ENCODE assay signal across 8 cellular contexts in genomic region chr5:13250450-13251291, GRCh38.
DNase-seq lines count a peak whose midpoint lies in the region; ATAC-seq, FAIRE-seq and TF ChIP-seq lines count a peak whose summit lies in the region.

No MANE protein-coding gene starts in this region.

- H3K27me3 ChIP-seq in heart left ventricle (no peaks in the 10 kb centered on the region), KMS-11 (ENCODE audit: insufficient read depth, low read depth) (no peaks in the 10 kb centered on the region), bronchial epithelial cell (ENCODE audit: control insufficient read depth, insufficient read depth, low read length) (no peaks in the 10 kb centered on the region)

- H3K79me2 ChIP-seq in KMS-11 (ENCODE audit: insufficient read depth, low read depth), result no peaks in the 10 kb centered on the region

- no peak overlapping the region for H2AFZ ChIP-seq in KMS-11 (ENCODE audit: low read depth)

- H4K20me1 ChIP-seq in KMS-11 (ENCODE audit: insufficient read depth), result no peaks in the 10 kb centered on the region

- H3K27ac ChIP-seq in heart left ventricle (no peak overlapping the region), KMS-11 (no peak overlapping the region)

- H3K4me2 ChIP-seq in KMS-11, result no peak overlapping the region

- H3K9me3 ChIP-seq in heart left ventricle, result no peaks in the 10 kb centered on the region

- peak in 8 of 12 donors; percentile 13 to 45 (median 26) for TF ChIP-seq CTCF in heart left ventricle (IDR thresholded peaks at IDR 0.05)
- TF ChIP-seq CTCF in KMS-11 (conservative IDR thresholded peaks at IDR 0.05; ENCODE audit: low read depth, low read length), result peak; percentile 78
- TF ChIP-seq CTCF in bronchial epithelial cell (IDR thresholded peaks at IDR 0.05; ENCODE audit: insufficient read depth, low read length, severe bottlenecking), result peak; percentile 59

- WGBS in heart left ventricle, 4 donors, result 75 to 77% (median 76%) methylated on average over 4 of the region's 4 CpGs

- TF ChIP-seq POLR2A in heart left ventricle (IDR thresholded peaks at IDR 0.05), result no peak

- no peaks in the 10 kb centered on the region for H3K36me3 ChIP-seq in heart left ventricle
- no peaks in the 10 kb centered on the region for H3K36me3 ChIP-seq in KMS-11 (ENCODE audit: insufficient read depth)
- no peaks in the 10 kb centered on the region for H3K36me3 ChIP-seq in bronchial epithelial cell (ENCODE audit: control insufficient read depth, insufficient read depth, low read length)

- intact Hi-C loops in heart left ventricle (cut with DNase I) (no loop called here), Right ventricle myocardium inferior (cut with DNase I) (no loop called here)

- H3K4me3 ChIP-seq in heart left ventricle (no peak overlapping the region), KMS-11 (IDR thresholded peaks at IDR 0.05; ENCODE audit: insufficient read depth, low read depth, low read length) (no peak overlapping the region), bronchial epithelial cell (ENCODE audit: low read depth, low read length) (no peak overlapping the region)

- DNase-seq in heart left ventricle (no peak), Right ventricle myocardium inferior (ENCODE audit: missing footprints) (no peak), bronchial epithelial cell (ENCODE audit: low read depth) (peak; percentile 29), NCI-H1436 treated with DMSO at 0.1 percent for 48 hours (lab: John Stamatoyannopoulos, UW) (no peak), NCI-H1105 treated with DMSO at 0.1 percent for 48 hours (lab: John Stamatoyannopoulos, UW) (no peak), GM19240 (ENCODE audit: insufficient read length, low spot score) (no peak)
- DNase-seq in stimulated activated naive CD4-positive, alpha-beta T cell treated with Interleukin-2 at 50 U/mL for 16 hours (lab: John Stamatoyannopoulos, UW), result no peak

- H3K4me1 ChIP-seq in heart left ventricle, result no peaks in the 10 kb centered on the region
- H3K4me1 ChIP-seq in KMS-11 (ENCODE audit: low read depth, poor library complexity, severe bottlenecking), result no peaks in the 10 kb centered on the region

- H3K9ac ChIP-seq in KMS-11, result no peak overlapping the region

- no peak for FAIRE-seq in bronchial epithelial cell (lab: Jason Lieb, UNC)

- no peak for ATAC-seq in heart left ventricle
- no peak for ATAC-seq in Right ventricle myocardium inferior

Comparison
In these comparisons a context has a peak if more than half of its experiments do, and no peak if none do; other contexts are left out.
1. CTCF ChIP-seq: peak in every context shown above with its lines; median percentile 78 in KMS-11; 59 in bronchial epithelial cell; 26 in heart left ventricle.